Comparison of ENCODE assay signal across 8 cellular contexts in genomic region chr16:76696876-76697275, GRCh38.
"Had no signal": no experiment of that assay in that cellular context is flagged by ENCODE, and none has a peak within 500 bp of the region (broad histone marks: within the 10 kb centered on the region; RNA-seq: fewer than 3 reads in every experiment).

No MANE protein-coding gene starts in this region.

- H3K4me1 Mint-ChIP-seq: IgD-negative memory B cell had no signal

- H3K27ac Mint-ChIP-seq: HFFc6, IgD-negative memory B cell had no signal

- H3K4me3 Mint-ChIP-seq: HFFc6, IgD-negative memory B cell had no signal

- H3K9me3 ChIP-seq: HAP-1 had no signal

- H3K4me1 ChIP-seq: HAP-1 had no signal

- H3K27me3 Mint-ChIP-seq: IgD-negative memory B cell had no signal

- ATAC-seq: HCT116 had no signal

- H3K27ac ChIP-seq: GM23248 had no signal

- DNase-seq: GM23248, GOT3, H7, HFFc6, KBM-7 had no signal

- H3K36me3 ChIP-seq: HAP-1 had no signal

- H3K4me3 ChIP-seq: GM23248, HAP-1 had no signal
